22 cellular contexts compared by ENCODE assay signal in the genomic region with DNA sequence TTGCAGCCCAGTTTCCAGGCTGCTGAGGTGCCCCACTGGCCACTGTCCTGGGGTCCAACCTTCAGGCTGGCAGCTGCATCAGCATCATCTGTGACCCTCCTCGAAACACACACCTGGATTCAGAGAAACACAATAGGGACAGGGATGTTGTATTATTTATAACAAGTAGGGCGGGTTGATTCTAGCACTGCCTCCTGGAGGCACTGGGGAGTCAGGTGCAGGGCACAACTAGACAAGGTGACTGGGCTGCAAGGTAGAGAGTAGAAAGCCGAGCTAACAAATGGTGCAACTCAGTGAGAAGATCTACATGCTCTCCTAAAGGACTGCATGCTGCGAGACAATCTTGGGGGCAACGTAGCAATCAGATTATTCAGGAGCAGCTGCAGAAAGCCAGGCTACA.
DNase-seq lines count a peak whose midpoint lies in the region; ATAC-seq, FAIRE-seq and TF ChIP-seq lines count a peak whose summit lies in the region.
"Had no signal": no experiment of that assay in that cellular context is flagged by ENCODE, and none has a peak within 500 bp of the region (broad histone marks: within the 10 kb centered on the region; RNA-seq: fewer than 3 reads in every experiment).

No MANE protein-coding gene starts in this region.

- no peaks in the 10 kb centered on the region for H3K27me3 ChIP-seq in GM23338 (ENCODE audit: insufficient read depth)
- H3K27me3 ChIP-seq in neuronal stem cell (ENCODE audit: control insufficient read depth in 3 of 3, insufficient read depth in 3 of 3, low read depth in 1 of 3, low read length in 3 of 3), result no peaks in the 10 kb centered on the region
- H3K27me3 ChIP-seq: BE2C had no signal

- 0 out of 4 replicates have a peak, but pooled peaks of 1 of the 2 experiments have one; percentile 28 for TF ChIP-seq CTCF in GM23338 (conservative IDR thresholded peaks at IDR 0.05; ENCODE audit: low read depth in 2 of 2)

- H3K9me3 Mint-ChIP-seq in GM23338, result peaks cover under 1% of the 10 kb centered on the region; the same call in 1 of the 3 replicates
- H3K9me3 Mint-ChIP-seq in activated CD8-positive, alpha-beta memory T cell treated with anti-CD3 and anti-CD28 coated beads, Interleukin-2, amount 10 ng/mL, durations not matched to agents 7 days and 5 days (ENCODE audit: low read depth), result no peaks in the 10 kb centered on the region

- no peaks in the 10 kb centered on the region for H3K79me2 ChIP-seq in GM23338 (replicated peaks; ENCODE audit: insufficient read depth)

- no peak overlapping the region for H2BK120ac ChIP-seq in neuronal stem cell (ENCODE audit: low read depth, low read length)

- H3K4me2 ChIP-seq in GM23338 (0 out of 2 replicates have a peak overlapping the region, but pooled peaks have one; percentile 38), neuronal stem cell (ENCODE audit: insufficient read depth, low read length, poor library complexity, severe bottlenecking) (no peak overlapping the region)

- H2AFZ ChIP-seq in GM23338 (no peak overlapping the region), neuronal stem cell (ENCODE audit: low read length) (no peak overlapping the region)

- H3K4ac ChIP-seq in neuronal stem cell (ENCODE audit: low read length), result no peak overlapping the region

- peak overlapping the region; percentile 59 for H2BK15ac ChIP-seq in neuronal stem cell (ENCODE audit: low read length)

- no peaks in the 10 kb centered on the region for H4K20me1 ChIP-seq in GM23338 (replicated peaks; ENCODE audit: insufficient read depth)

- H3K18ac ChIP-seq in neuronal stem cell (ENCODE audit: low read length), result no peak overlapping the region

- no peaks in the 10 kb centered on the region for H3K79me1 ChIP-seq in neuronal stem cell (ENCODE audit: low read depth, low read length)

- CTCF ChIA-PET in activated CD8-positive, alpha-beta memory T cell treated with anti-CD3 and anti-CD28 coated beads, Interleukin-2, amount 10 ng/mL, durations not matched to agents 7 days and 5 days (lab: Charles Lee), result no interaction called here

- H3K27ac Mint-ChIP-seq in GM23338, result no peak overlapping the region
- H3K27ac Mint-ChIP-seq in activated CD8-positive, alpha-beta memory T cell treated with anti-CD3 and anti-CD28 coated beads, Interleukin-2, amount 10 ng/mL, durations not matched to agents 7 days and 5 days, result no peak overlapping the region
- H3K27ac Mint-ChIP-seq: CD4-positive, CD25-positive, alpha-beta regulatory T cell; CD8-positive, alpha-beta memory T cell had no signal

- H3K9me2 ChIP-seq in GM23338 (ENCODE audit: insufficient read depth), result no peaks in the 10 kb centered on the region; the same call in 1 of the 2 replicates

- H3F3A ChIP-seq in GM23338 (replicated peaks; ENCODE audit: low read depth), result no peaks in the 10 kb centered on the region

- WGBS in neuronal stem cell (ENCODE audit: extremely low coverage in 2 of 2, insufficient read length in 2 of 2, insufficient replicate concordance in 1 of 2), 2 donors, result no CpG with 5 or more reads among the region's 5 CpGs

- H3K4me1 ChIP-seq in GM23338 (ENCODE audit: insufficient read depth), result peaks cover 10% of the 10 kb centered on the region; the same call in 1 of the 2 replicates
- H3K4me1 ChIP-seq in neuronal stem cell (ENCODE audit: control insufficient read depth in 2 of 2, insufficient read depth in 1 of 2, low read depth in 1 of 2, low read length in 2 of 2), result no peaks in the 10 kb centered on the region

- peak; percentile 60; the same call in 2 of the 3 replicates for ATAC-seq in GM23338
- ATAC-seq in activated CD8-positive, alpha-beta memory T cell treated with anti-CD3 and anti-CD28 coated beads, Interleukin-2, amount 10 ng/mL, durations not matched to agents 7 days and 5 days, result no peak
- ATAC-seq: HepG2 had no signal

- no peak overlapping the region for H3K4me3 Mint-ChIP-seq in GM23338
- H3K4me3 Mint-ChIP-seq in activated CD8-positive, alpha-beta memory T cell treated with anti-CD3 and anti-CD28 coated beads, Interleukin-2, amount 10 ng/mL, durations not matched to agents 7 days and 5 days, result no peak overlapping the region
- H3K4me3 Mint-ChIP-seq: CD4-positive, CD25-positive, alpha-beta regulatory T cell; CD8-positive, alpha-beta memory T cell; H9; IgD-negative memory B cell had no signal

- H3K27me3 Mint-ChIP-seq in GM23338 (ENCODE audit: insufficient read depth, low read depth, poor library complexity), result peaks cover 1% of the 10 kb centered on the region
- no peaks in the 10 kb centered on the region for H3K27me3 Mint-ChIP-seq in activated CD8-positive, alpha-beta memory T cell treated with anti-CD3 and anti-CD28 coated beads, Interleukin-2, amount 10 ng/mL, durations not matched to agents 7 days and 5 days
- H3K27me3 Mint-ChIP-seq: CD4-positive, CD25-positive, alpha-beta regulatory T cell; CD8-positive, alpha-beta memory T cell; IgD-negative memory B cell had no signal

- H4K8ac ChIP-seq in neuronal stem cell (ENCODE audit: low read depth, low read length), result no peak overlapping the region

- peaks cover 15% of the 10 kb centered on the region; the same call in 2 of the 3 replicates for H3K4me1 Mint-ChIP-seq in GM23338
- H3K4me1 Mint-ChIP-seq in activated CD8-positive, alpha-beta memory T cell treated with anti-CD3 and anti-CD28 coated beads, Interleukin-2, amount 10 ng/mL, durations not matched to agents 7 days and 5 days, result no peaks in the 10 kb centered on the region
- H3K4me1 Mint-ChIP-seq: CD8-positive, alpha-beta memory T cell had no signal

- H3K27ac ChIP-seq in GM23338 (ENCODE audit: low read depth) (no peak overlapping the region), neuronal stem cell (replicated peaks; ENCODE audit: low read length) (no peak overlapping the region)

- H3K9me3 ChIP-seq in neuronal stem cell (replicated peaks in 1 of 2; ENCODE audit: control insufficient read depth in 2 of 2, insufficient read depth in 1 of 2, low read depth in 1 of 2, low read length in 2 of 2), result no peaks in the 10 kb centered on the region
- H3K9me3 ChIP-seq: BE2C had no signal

- no peak overlapping the region for H3K23ac ChIP-seq in neuronal stem cell (ENCODE audit: low read depth, low read length, poor library complexity)

- H3K14ac ChIP-seq in neuronal stem cell (ENCODE audit: low read length), result no peak overlapping the region

- DNase-seq in GM23338 (ENCODE audit: low spot score) (peak; percentile 22), HTR-8/SVneo (ENCODE audit: insufficient read length, low spot score) (no peak), SK-N-DZ (ENCODE audit: low spot score) (peak; percentile 45), neuronal stem cell (ENCODE audit: low spot score) (no peak), NCI-H510A treated with DMSO at 0.1 percent for 48 hours (lab: John Stamatoyannopoulos, UW) (no peak), OCI-M2 (lab: John Stamatoyannopoulos, UW; ENCODE audit: unreplicated experiment) (no peak)
- no peak for DNase-seq in activated CD8-positive, alpha-beta memory T cell treated with anti-CD3 and anti-CD28 coated beads, Interleukin-2, amount 10 ng/mL, durations not matched to agents 7 days and 5 days
- DNase-seq: ACHN; C1 segment of cervical spinal cord; CD4-positive, CD25-positive, alpha-beta regulatory T cell; CD8-positive, alpha-beta memory T cell; COR-L47; DMS53; DND-41; EL; H9 had no signal

- H4K91ac ChIP-seq in neuronal stem cell (ENCODE audit: low read depth, low read length, poor library complexity), result no peak overlapping the region

- peak; percentile 23 for FAIRE-seq in HTR-8/SVneo (lab: Jason Lieb, UNC)
- FAIRE-seq: A204.1, GM12891, H1, HepG2 had no signal

- H3K9ac ChIP-seq in neuronal stem cell (ENCODE audit: low read depth, low read length, poor library complexity), result peak overlapping the region; percentile 2

- H2AK5ac ChIP-seq in neuronal stem cell (ENCODE audit: low read depth, low read length), result peak overlapping the region; percentile 28

- H3K36me3 Mint-ChIP-seq in GM23338 (ENCODE audit: low read depth), result peaks cover 3% of the 10 kb centered on the region; the same call in 1 of the 3 replicates
- H3K36me3 Mint-ChIP-seq in activated CD8-positive, alpha-beta memory T cell treated with anti-CD3 and anti-CD28 coated beads, Interleukin-2, amount 10 ng/mL, durations not matched to agents 7 days and 5 days, result peaks cover 1% of the 10 kb centered on the region

- H3K36me3 ChIP-seq in GM23338 (ENCODE audit: insufficient read depth) (no peaks in the 10 kb centered on the region), neuronal stem cell (replicated peaks in 1 of 2; ENCODE audit: control insufficient read depth in 2 of 2, insufficient read depth in 2 of 2, low read length in 2 of 2) (no peaks in the 10 kb centered on the region)
- H3K36me3 ChIP-seq: BE2C had no signal

- no peak overlapping the region for H2BK5ac ChIP-seq in neuronal stem cell (ENCODE audit: low read length)

- H2BK12ac ChIP-seq in neuronal stem cell (ENCODE audit: low read length), result no peak overlapping the region

- H3K4me3 ChIP-seq in GM23338, result no peak overlapping the region
- H3K4me3 ChIP-seq in neuronal stem cell (ENCODE audit: low read length in 2 of 2), result no peak overlapping the region

TF ChIP-seq in GM23338, 12 proteins besides CTCF, POLR2A, EP300 and RAD21 (continues in another document):
- TF ChIP-seq JUNB (IDR thresholded peaks at IDR 0.05; ENCODE audit: unreplicated experiment) (no peak), NANOG (IDR thresholded peaks at IDR 0.05; ENCODE audit: borderline replicate concordance) (no peak), CREB1 (CRISPR knock-in tag; IDR thresholded peaks at IDR 0.05; ENCODE audit: low read depth) (no peak), ZNF114 (CRISPR knock-in tag; IDR thresholded peaks at IDR 0.05) (no peak), EZH2phosphoT487 (IDR thresholded peaks at IDR 0.05; ENCODE audit: unreplicated experiment) (no peak), EZH2 (IDR thresholded peaks at IDR 0.05; ENCODE audit: low read depth, unreplicated experiment) (no peak)

Comparison
In these comparisons a context has a peak if more than half of its experiments do, and no peak if none do; other contexts are left out.
1. DNase-seq: peak in GM23338 (single experiment) and SK-N-DZ (single experiment); none in HTR-8/SVneo (single experiment), neuronal stem cell (single experiment), NCI-H510A treated with DMSO at 0.1 percent for 48 hours (single experiment), activated CD8-positive, alpha-beta memory T cell treated with anti-CD3 and anti-CD28 coated beads, Interleukin-2, amount 10 ng/mL, durations not matched to agents 7 days and 5 days (single experiment) and OCI-M2 (single experiment).